Comparison of ENCODE assay signal across 11 cellular contexts in the genomic region with DNA sequence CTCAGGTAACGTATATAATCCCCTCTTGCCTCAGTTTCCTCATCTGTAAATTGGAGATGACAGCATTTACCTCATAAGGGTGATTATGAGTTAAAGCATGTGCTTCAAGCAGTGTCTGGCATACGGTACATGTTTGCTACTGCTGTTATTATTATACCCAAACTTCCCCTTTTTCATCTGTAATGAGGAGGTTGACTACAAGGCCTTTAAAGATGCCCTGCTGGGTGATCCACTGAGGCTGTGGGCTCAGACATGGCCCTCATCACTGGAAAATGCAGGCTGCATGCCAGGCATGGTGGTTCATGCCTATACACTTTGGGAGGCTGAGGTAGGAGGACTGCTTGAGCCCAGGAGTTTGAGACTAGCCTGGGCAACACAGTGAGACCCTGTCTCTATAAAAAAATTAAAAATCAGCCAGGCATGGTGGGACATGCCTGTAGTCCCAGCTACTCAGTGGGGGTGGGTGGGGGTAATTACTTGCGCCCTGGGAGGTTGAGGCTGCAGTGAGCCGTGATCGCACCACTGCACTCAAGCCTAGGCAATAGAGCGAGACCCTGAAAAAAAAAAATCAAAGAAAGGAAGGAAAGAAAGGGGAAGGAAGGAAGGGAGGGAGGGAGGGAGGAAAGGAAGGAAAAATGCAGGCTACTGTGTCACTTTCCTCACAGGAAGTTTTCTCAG. TPM values are rescaled to one million over a fixed set of nuclear protein-coding genes. Genes with fewer than 3 reads are reported as not detected.
DNase-seq lines count a peak whose midpoint lies in the region; ATAC-seq and TF ChIP-seq lines count a peak whose summit lies in the region.
"Had no signal": no experiment of that assay in that cellular context is flagged by ENCODE, and none has a peak within 500 bp of the region (broad histone marks: within the 10 kb centered on the region; RNA-seq: fewer than 3 reads in every experiment).

No MANE protein-coding gene starts in this region.

- H3K4me3 ChIP-seq in skin epidermis (no peak overlapping the region), SK-N-SH (ENCODE audit: low read depth in 2 of 2, low read length in 1 of 2) (no peak overlapping the region)
- H3K4me3 ChIP-seq: SK-N-MC had no signal

- H3F3A ChIP-seq in SK-N-SH (replicated peaks; ENCODE audit: insufficient read depth) = peaks cover 13% of the 10 kb centered on the region

- H3K4me1 ChIP-seq in SK-N-SH (ENCODE audit: control insufficient read depth in 1 of 2, insufficient read depth in 2 of 2, low read depth in 1 of 2, low read length in 1 of 2) = peaks cover 0 to 20% of the 10 kb centered on the region in 2 experiments; a peak in 1 of 4 replicates
- H3K4me1 ChIP-seq: parathyroid adenoma had no signal

- no peaks in the 10 kb centered on the region for H3K9me3 Mint-ChIP-seq in central memory CD8-positive, alpha-beta T cell
- no peaks in the 10 kb centered on the region for H3K9me3 Mint-ChIP-seq in osteocyte (ENCODE audit: unreplicated experiment)

- H3K79me2 ChIP-seq in SK-N-SH (ENCODE audit: insufficient read depth) = no peaks in the 10 kb centered on the region
- H3K79me2 ChIP-seq: parathyroid adenoma had no signal

- no peak overlapping the region for H3K4me2 ChIP-seq in SK-N-SH

- H3K4me3 Mint-ChIP-seq in central memory CD8-positive, alpha-beta T cell = peak overlapping the region; percentile 97
- no peak overlapping the region for H3K4me3 Mint-ChIP-seq in osteocyte (ENCODE audit: unreplicated experiment)

- TF ChIP-seq CTCF in osteocyte (IDR thresholded peaks at IDR 0.05) = no peak
- no peak for TF ChIP-seq CTCF in SK-N-SH (IDR thresholded peaks at IDR 0.05)

- CTCF ChIA-PET in SK-N-SH (lab: Yijun Ruan, JAX) = interaction anchor here (0.7 to 2.6 kb wide), 4 partner anchors 15 to 78 kb away, joined by 3 to 18 read pairs (median 8); a partner anchor contains a TSS

- H3K9me3 ChIP-seq in SK-N-SH = no peaks in the 10 kb centered on the region

- no peak for ATAC-seq in central memory CD8-positive, alpha-beta T cell (replicated peaks; ENCODE audit: extremely low read depth, poor library complexity, severe bottlenecking)

- peaks cover 64% of the 10 kb centered on the region for H3K4me1 Mint-ChIP-seq in central memory CD8-positive, alpha-beta T cell
- H3K4me1 Mint-ChIP-seq in osteocyte (ENCODE audit: unreplicated experiment) = peaks cover 20% of the 10 kb centered on the region

- H3K9me2 ChIP-seq in SK-N-SH = no peaks in the 10 kb centered on the region

- POLR2A ChIA-PET in SK-N-SH (lab: Yijun Ruan, JAX) = no interaction called here

- H3K36me3 ChIP-seq in SK-N-SH (replicated peaks in 1 of 2; ENCODE audit: control insufficient read depth in 1 of 2, insufficient read depth in 2 of 2, low read length in 1 of 2) = peaks cover 4 to 13% of the 10 kb centered on the region in 2 experiments

- H3K27ac ChIP-seq in skin epidermis = peak overlapping the region in 17 of 21 experiments; percentile 10 to 100 (median 93)
- H3K27ac ChIP-seq in SK-N-SH (ENCODE audit: low read depth in 2 of 2, low read length in 1 of 2) = no peak overlapping the region
- H3K27ac ChIP-seq: 22Rv1, parathyroid adenoma, SK-N-MC had no signal

- H2AFZ ChIP-seq in SK-N-SH (ENCODE audit: low read depth) = no peak overlapping the region
- H2AFZ ChIP-seq: parathyroid adenoma had no signal

- peak overlapping the region; percentile 100 for H3K27ac Mint-ChIP-seq in central memory CD8-positive, alpha-beta T cell (ENCODE audit: low read depth)
- H3K27ac Mint-ChIP-seq in osteocyte (ENCODE audit: unreplicated experiment) = no peak overlapping the region

- no peak for TF ChIP-seq RAD21 in SK-N-SH (IDR thresholded peaks at IDR 0.05; ENCODE audit: low read length)

- DNase-seq in SIG-M5 treated with dmso at 0.1 percent for 504 hours (lab: John Stamatoyannopoulos, UW; ENCODE audit: unreplicated experiment) = peak; percentile 17
- DNase-seq in SIG-M5 (lab: John Stamatoyannopoulos, UW) = no peak
- DNase-seq in MV-4-11 (lab: John Stamatoyannopoulos, UW) = peak; percentile 47
- no peak for DNase-seq in central memory CD8-positive, alpha-beta T cell (ENCODE audit: low spot score in 2 of 2)
- DNase-seq in osteocyte (ENCODE audit: extremely low spot score, unreplicated experiment) = no peak
- no peak for DNase-seq in NCI-H2029 treated with DMSO at 0.1 percent for 48 hours (lab: John Stamatoyannopoulos, UW)
- no peak for DNase-seq in SK-N-SH

- 95% methylated on average over 6 of the region's 6 CpGs for WGBS in SK-N-SH (ENCODE audit: low lambda C conversion rate)

- H3K9ac ChIP-seq in SK-N-SH = no peak overlapping the region
- H3K9ac ChIP-seq: parathyroid adenoma had no signal

- peaks cover 96% of the 10 kb centered on the region for H3K36me3 Mint-ChIP-seq in central memory CD8-positive, alpha-beta T cell (ENCODE audit: insufficient read depth)
- H3K36me3 Mint-ChIP-seq in osteocyte (ENCODE audit: unreplicated experiment) = peaks cover 11% of the 10 kb centered on the region

- TF ChIP-seq EP300 in SK-N-SH (IDR thresholded peaks at IDR 0.05; ENCODE audit: borderline replicate concordance in 1 of 2, low read depth in 1 of 2, low read length in 1 of 2) = no peak

- H3K27me3 Mint-ChIP-seq in central memory CD8-positive, alpha-beta T cell = no peaks in the 10 kb centered on the region
- no peaks in the 10 kb centered on the region for H3K27me3 Mint-ChIP-seq in osteocyte (ENCODE audit: unreplicated experiment)

- no peaks in the 10 kb centered on the region for H4K20me1 ChIP-seq in SK-N-SH (ENCODE audit: insufficient read depth)

- H3K27me3 ChIP-seq in SK-N-SH (ENCODE audit: insufficient read depth) = no peaks in the 10 kb centered on the region

TF ChIP-seq in SK-N-SH, 30 proteins besides CTCF, POLR2A, EP300 and RAD21:
- TF ChIP-seq SMC3 (IDR thresholded peaks at IDR 0.05; ENCODE audit: low read depth, low read length) (no peak), EZH2phosphoT487 (IDR thresholded peaks at IDR 0.05; ENCODE audit: borderline replicate concordance, low read depth) (no peak), FOXM1 (IDR thresholded peaks at IDR 0.05; ENCODE audit: low read depth) (no peak), GATA2 (CRISPR knock-in tag; IDR thresholded peaks at IDR 0.05) (no peak), GABPA (IDR thresholded peaks at IDR 0.05; ENCODE audit: low read depth) (no peak), RFX5 (IDR thresholded peaks at IDR 0.05; ENCODE audit: low read length) (no peak), MEF2A (IDR thresholded peaks at IDR 0.05; ENCODE audit: borderline replicate concordance, low read depth) (no peak), TEAD4 (IDR thresholded peaks at IDR 0.05; ENCODE audit: borderline replicate concordance, insufficient read depth) (no peak)
- TF ChIP-seq, protein P1, sequence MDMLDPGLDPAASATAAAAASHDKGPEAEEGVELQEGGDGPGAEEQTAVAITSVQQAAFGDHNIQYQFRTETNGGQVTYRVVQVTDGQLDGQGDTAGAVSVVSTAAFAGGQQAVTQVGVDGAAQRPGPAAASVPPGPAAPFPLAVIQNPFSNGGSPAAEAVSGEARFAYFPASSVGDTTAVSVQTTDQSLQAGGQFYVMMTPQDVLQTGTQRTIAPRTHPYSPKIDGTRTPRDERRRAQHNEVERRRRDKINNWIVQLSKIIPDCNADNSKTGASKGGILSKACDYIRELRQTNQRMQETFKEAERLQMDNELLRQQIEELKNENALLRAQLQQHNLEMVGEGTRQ (IDR thresholded peaks at IDR 0.05; ENCODE audit: borderline replicate concordance, low read depth, low read length) = no peak
- TF ChIP-seq, protein P2, sequence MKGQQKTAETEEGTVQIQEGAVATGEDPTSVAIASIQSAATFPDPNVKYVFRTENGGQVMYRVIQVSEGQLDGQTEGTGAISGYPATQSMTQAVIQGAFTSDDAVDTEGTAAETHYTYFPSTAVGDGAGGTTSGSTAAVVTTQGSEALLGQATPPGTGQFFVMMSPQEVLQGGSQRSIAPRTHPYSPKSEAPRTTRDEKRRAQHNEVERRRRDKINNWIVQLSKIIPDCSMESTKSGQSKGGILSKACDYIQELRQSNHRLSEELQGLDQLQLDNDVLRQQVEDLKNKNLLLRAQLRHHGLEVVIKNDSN (IDR thresholded peaks at IDR 0.05; ENCODE audit: borderline replicate concordance, low read depth) = no peak
- TF ChIP-seq, protein P3, sequence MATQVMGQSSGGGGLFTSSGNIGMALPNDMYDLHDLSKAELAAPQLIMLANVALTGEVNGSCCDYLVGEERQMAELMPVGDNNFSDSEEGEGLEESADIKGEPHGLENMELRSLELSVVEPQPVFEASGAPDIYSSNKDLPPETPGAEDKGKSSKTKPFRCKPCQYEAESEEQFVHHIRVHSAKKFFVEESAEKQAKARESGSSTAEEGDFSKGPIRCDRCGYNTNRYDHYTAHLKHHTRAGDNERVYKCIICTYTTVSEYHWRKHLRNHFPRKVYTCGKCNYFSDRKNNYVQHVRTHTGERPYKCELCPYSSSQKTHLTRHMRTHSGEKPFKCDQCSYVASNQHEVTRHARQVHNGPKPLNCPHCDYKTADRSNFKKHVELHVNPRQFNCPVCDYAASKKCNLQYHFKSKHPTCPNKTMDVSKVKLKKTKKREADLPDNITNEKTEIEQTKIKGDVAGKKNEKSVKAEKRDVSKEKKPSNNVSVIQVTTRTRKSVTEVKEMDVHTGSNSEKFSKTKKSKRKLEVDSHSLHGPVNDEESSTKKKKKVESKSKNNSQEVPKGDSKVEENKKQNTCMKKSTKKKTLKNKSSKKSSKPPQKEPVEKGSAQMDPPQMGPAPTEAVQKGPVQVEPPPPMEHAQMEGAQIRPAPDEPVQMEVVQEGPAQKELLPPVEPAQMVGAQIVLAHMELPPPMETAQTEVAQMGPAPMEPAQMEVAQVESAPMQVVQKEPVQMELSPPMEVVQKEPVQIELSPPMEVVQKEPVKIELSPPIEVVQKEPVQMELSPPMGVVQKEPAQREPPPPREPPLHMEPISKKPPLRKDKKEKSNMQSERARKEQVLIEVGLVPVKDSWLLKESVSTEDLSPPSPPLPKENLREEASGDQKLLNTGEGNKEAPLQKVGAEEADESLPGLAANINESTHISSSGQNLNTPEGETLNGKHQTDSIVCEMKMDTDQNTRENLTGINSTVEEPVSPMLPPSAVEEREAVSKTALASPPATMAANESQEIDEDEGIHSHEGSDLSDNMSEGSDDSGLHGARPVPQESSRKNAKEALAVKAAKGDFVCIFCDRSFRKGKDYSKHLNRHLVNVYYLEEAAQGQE (IDR thresholded peaks at IDR 0.05; ENCODE audit: low read depth, low read length) = no peak

RNA-seq across cellular contexts. Expression of a gene that starts 4.3 kb away (rescaled TPM):
- total RNA-seq in osteocyte = 10.3 and 13.0 TPM in 2 replicates
- 8.6 and 11.3 TPM in 2 replicates for polyA plus RNA-seq in SK-N-SH (2012; rRNA removed)
- 6.6 and 8.7 TPM in 2 replicates for polyA plus RNA-seq in SK-N-SH (2012; cell fraction: cytosol; rRNA removed)
- 9.5 and 13.2 TPM in 2 replicates for polyA plus RNA-seq in SK-N-SH (2012; cell fraction: nucleus; rRNA removed)

RNA-seq across cellular contexts. Expression of a gene that starts 58.2 kb away (rescaled TPM):
- 27.6 and 29.0 TPM in 2 replicates for total RNA-seq in osteocyte
- polyA plus RNA-seq in SK-N-SH (2012; rRNA removed) = 19.1 and 21.8 TPM in 2 replicates
- 9.7 and 15.2 TPM in 2 replicates for polyA plus RNA-seq in SK-N-SH (2012; cell fraction: cytosol; rRNA removed)
- 25.7 and 27.0 TPM in 2 replicates for polyA plus RNA-seq in SK-N-SH (2012; cell fraction: nucleus; rRNA removed)

Comparison
In these comparisons a context has a peak if more than half of its experiments do, and no peak if none do; other contexts are left out.
1. DNase-seq: peak in SIG-M5 treated with dmso at 0.1 percent for 504 hours (single experiment) and MV-4-11 (single experiment); none in SIG-M5 (single experiment), central memory CD8-positive, alpha-beta T cell (0 of 2), osteocyte (single experiment), NCI-H2029 treated with DMSO at 0.1 percent for 48 hours (single experiment) and SK-N-SH (single experiment).
2. H3K27ac ChIP-seq: peak in skin epidermis (17 of 21); none in SK-N-SH (0 of 2).